In genomic region chr2:128277961-128278681, GRCh38 we compare ENCODE assay signal across 21 cellular contexts. TPM values are rescaled to one million over a fixed set of nuclear protein-coding genes. Genes with fewer than 3 reads are reported as not detected.
DNase-seq lines count a peak whose midpoint lies in the region; ATAC-seq and TF ChIP-seq lines count a peak whose summit lies in the region.
"Had no signal": no experiment of that assay in that cellular context is flagged by ENCODE, and none has a peak within 500 bp of the region (broad histone marks: within the 10 kb centered on the region; RNA-seq: fewer than 3 reads in every experiment).

No MANE protein-coding gene starts in this region.

- no peaks in the 10 kb centered on the region for H3K36me3 ChIP-seq in parathyroid adenoma (ENCODE audit: control insufficient read depth, insufficient read depth, low read length)

- H3K27me3 Mint-ChIP-seq in H9 (ENCODE audit: low read depth) (no peaks in the 10 kb centered on the region), WTC11 (ENCODE audit: low read depth) (no peaks in the 10 kb centered on the region)
- H3K27me3 Mint-ChIP-seq: stimulated activated naive CD8-positive, alpha-beta T cell treated with anti-CD3 and anti-CD28 coated beads, Interleukin-15, Interleukin-2, amounts not matched to agents 100 ng/mL and 50 ng/mL, for 24 hours had no signal

- no peak overlapping the region for H3K4me3 ChIP-seq in parathyroid adenoma (ENCODE audit: low read depth, low read length)
- H3K4me3 ChIP-seq: upper lobe of left lung had no signal

- H4K8ac ChIP-seq in H9 (replicated peaks; ENCODE audit: insufficient read length, low read depth, low read length) = no peak overlapping the region

- H3K9me3 ChIP-seq in H9 (ENCODE audit: control insufficient read depth, low read depth, low read length) (no peaks in the 10 kb centered on the region), parathyroid adenoma (ENCODE audit: control insufficient read depth, low read length) (no peaks in the 10 kb centered on the region)

- no peak overlapping the region for H2BK15ac ChIP-seq in H9 (ENCODE audit: low read depth, low read length)

- H3K27ac ChIP-seq in H9 (ENCODE audit: insufficient read length, low read depth, low read length) = no peak overlapping the region
- peak overlapping the region; percentile 81 for H3K27ac ChIP-seq in parathyroid adenoma
- H3K27ac ChIP-seq: upper lobe of left lung had no signal

- H3K4me2 ChIP-seq in H9 (ENCODE audit: insufficient read depth, insufficient read length, low read length) (no peak overlapping the region), parathyroid adenoma (ENCODE audit: low read length) (no peak overlapping the region)

- no peak overlapping the region for H2BK5ac ChIP-seq in H9 (ENCODE audit: insufficient read length, low read length)

- H3K79me1 ChIP-seq in H9 (ENCODE audit: insufficient read depth, low read depth, low read length, poor library complexity, severe bottlenecking) = peaks cover 5% of the 10 kb centered on the region

- H2AFZ ChIP-seq in H9 (ENCODE audit: low read length) = no peak overlapping the region
- peak overlapping the region; percentile 14 for H2AFZ ChIP-seq in parathyroid adenoma

- H3K9me3 Mint-ChIP-seq in H9 (peaks cover 0 to 7% of the 10 kb centered on the region in 2 experiments; a peak in 1 of 5 replicates), WTC11 (no peaks in the 10 kb centered on the region)

- H3K9ac ChIP-seq in H9 (ENCODE audit: extremely low read depth, insufficient read length, low read length) (no peak overlapping the region), parathyroid adenoma (no peak overlapping the region)

- no peak overlapping the region for H2AK5ac ChIP-seq in H9 (ENCODE audit: insufficient read length, low read length)

- H3K18ac ChIP-seq in H9 (ENCODE audit: insufficient read length, low read depth, low read length) = no peak overlapping the region

- no peaks in the 10 kb centered on the region for H4K20me1 ChIP-seq in H9 (ENCODE audit: control insufficient read depth, insufficient read depth, insufficient read length)

- no peak overlapping the region for H4K5ac ChIP-seq in H9 (ENCODE audit: insufficient read length, low read depth, low read length)

- no peak overlapping the region for H3K23ac ChIP-seq in H9 (ENCODE audit: insufficient read length, low read depth, low read length)

- no peaks in the 10 kb centered on the region for H3K4me1 ChIP-seq in H9 (ENCODE audit: insufficient read depth, low read length)
- peaks cover 48% of the 10 kb centered on the region for H3K4me1 ChIP-seq in parathyroid adenoma

- peak overlapping the region; percentile 20; the same call in 1 of the 2 replicates for H3K14ac ChIP-seq in H9 (ENCODE audit: insufficient read depth, low read length)

- no peak overlapping the region for H4K91ac ChIP-seq in H9 (ENCODE audit: insufficient read length, low read depth, low read length)

- H2BK120ac ChIP-seq in H9 (ENCODE audit: low read depth, low read length, poor library complexity, severe bottlenecking) = no peak overlapping the region

- H3K27ac Mint-ChIP-seq in H9 (peak overlapping the region in 2 of 3 experiments; percentile 44 to 75; a peak in 3 of 7 replicates), WTC11 (no peak overlapping the region; the same call in 1 of the 2 replicates)
- H3K27ac Mint-ChIP-seq: activated naive CD4-positive, alpha-beta T cell treated with anti-CD3 and anti-CD28 coated beads, Interleukin-2, amount 50 U/mL, for 72 hours; stimulated activated naive CD8-positive, alpha-beta T cell treated with anti-CD3 and anti-CD28 coated beads, Interleukin-15, Interleukin-2, amounts not matched to agents 100 ng/mL and 50 ng/mL, for 24 hours had no signal

- H3K79me2 ChIP-seq in H9 (ENCODE audit: insufficient read depth, low read length) (peaks cover 4% of the 10 kb centered on the region; the same call in 1 of the 2 replicates), parathyroid adenoma (peaks cover 2% of the 10 kb centered on the region)

- POLR2A ChIA-PET in WTC11 (lab: Charles Lee) = no interaction called here

- no peak overlapping the region for H2BK12ac ChIP-seq in H9 (ENCODE audit: insufficient read length, low read depth, low read length)

- H3K4me3 Mint-ChIP-seq in H9 (no peak overlapping the region), WTC11 (no peak overlapping the region)
- H3K4me3 Mint-ChIP-seq: brain; stimulated activated naive CD8-positive, alpha-beta T cell treated with anti-CD3 and anti-CD28 coated beads, Interleukin-15, Interleukin-2, amounts not matched to agents 100 ng/mL and 50 ng/mL, for 24 hours had no signal

- H2BK20ac ChIP-seq in H9 (ENCODE audit: low read depth, low read length, poor library complexity, severe bottlenecking) = no peak overlapping the region

- DNase-seq in H9 (peak; percentile 20), WTC11 (ENCODE audit: low spot score) (peak; percentile 6), left lobe of liver (ENCODE audit: low spot score) (peak; percentile 37), NCI-H748 (lab: John Stamatoyannopoulos, UW; ENCODE audit: unreplicated experiment) (no peak), GM13976 (ENCODE audit: low spot score) (no peak), COLO668 (lab: John Stamatoyannopoulos, UW; ENCODE audit: unreplicated experiment) (no peak)
- DNase-seq: activated CD4-positive, alpha-beta T cell treated with anti-CD3 and anti-CD28 coated beads, Interleukin-2, amount 50 U/mL, for 4 hours; cortex of kidney; EL; foreskin melanocyte; hypothalamus; NCI-H2081 treated with DMSO at 0.1 percent for 48 hours; NCI-H524 treated with DMSO at 0.1 percent for 48 hours; nucleus accumbens; stimulated activated CD4-positive, alpha-beta T cell treated with anti-CD3 and anti-CD28 coated beads, Interleukin-2, amount 100 ng/mL, for 24 hours had no signal

- H3K4me1 Mint-ChIP-seq in H9 (peaks cover 8 to 11% of the 10 kb centered on the region in 2 experiments; a peak in 3 of 4 replicates), WTC11 (peaks cover 11% of the 10 kb centered on the region)

- no CpG with 5 or more reads among the region's 14 CpGs for WGBS in H9 (ENCODE audit: extremely low coverage, insufficient read length, low lambda C conversion rate)

- in situ Hi-C loops in GM13976 (cut with MboI; ENCODE audit: low sequenced_read_pairs, unreplicated experiment) = no loop called here

- H3K27me3 ChIP-seq in H9 (ENCODE audit: insufficient read depth, low read length) (no peaks in the 10 kb centered on the region), parathyroid adenoma (ENCODE audit: control insufficient read depth, insufficient read depth, low read length) (no peaks in the 10 kb centered on the region)
- H3K27me3 ChIP-seq: upper lobe of left lung had no signal

- TF ChIP-seq CTCF in H9 (conservative IDR thresholded peaks at IDR 0.05) = no peak
- no peak for TF ChIP-seq CTCF in WTC11 (IDR thresholded peaks at IDR 0.05)
- no peak for TF ChIP-seq CTCF in parathyroid adenoma (IDR thresholded peaks at IDR 0.05)
- TF ChIP-seq CTCF in GM13976 (IDR thresholded peaks at IDR 0.05; ENCODE audit: borderline replicate concordance, control extremely low read depth, extremely low read depth, insufficient read depth, missing control alignments) = no peak

- ATAC-seq in WTC11 (no peak), left lobe of liver (no peak), HG02798 (IDR thresholded peaks at IDR 0.05; ENCODE audit: poor library complexity, unreplicated experiment) (no peak)
- ATAC-seq: activated naive CD4-positive, alpha-beta T cell treated with anti-CD3 and anti-CD28 coated beads, Interleukin-2, amount 50 U/mL, for 72 hours had no signal

- no peaks in the 10 kb centered on the region for H3K23me2 ChIP-seq in H9 (ENCODE audit: insufficient read length, low read depth, low read length, poor library complexity, severe bottlenecking)

- no peak overlapping the region for H3T11ph ChIP-seq in H9 (ENCODE audit: low read length)

- H3K56ac ChIP-seq in H9 (ENCODE audit: insufficient read length, low read depth, low read length) = no peak overlapping the region

- H3K36me3 Mint-ChIP-seq in H9 (ENCODE audit: insufficient read depth in 1 of 3, low read depth in 3 of 3) = peaks cover 18 to 40% (median 34%) of the 10 kb centered on the region in 3 experiments
- H3K36me3 Mint-ChIP-seq in WTC11 = peaks cover 20% of the 10 kb centered on the region

- H3K4ac ChIP-seq in H9 (ENCODE audit: low read depth, low read length) = no peak overlapping the region

- CTCF ChIA-PET in WTC11 (lab: Charles Lee) = no interaction called here

TF ChIP-seq in WTC11, 78 proteins besides CTCF, POLR2A, EP300 and RAD21 (continues in another document):
- TF ChIP-seq NR2C2 (CRISPR knock-in tag; IDR thresholded peaks at IDR 0.05) = no peak
- TF ChIP-seq PREB (CRISPR knock-in tag; IDR thresholded peaks at IDR 0.05; ENCODE audit: borderline replicate concordance) = no peak
- no peak for TF ChIP-seq ATF3 (CRISPR knock-in tag; conservative IDR thresholded peaks at IDR 0.05)
- no peak for TF ChIP-seq SP1 (CRISPR knock-in tag; conservative IDR thresholded peaks at IDR 0.05)
- TF ChIP-seq ZNF263 (CRISPR knock-in tag; IDR thresholded peaks at IDR 0.05; ENCODE audit: low read depth) = no peak
- TF ChIP-seq NFE2L1 (CRISPR knock-in tag; IDR thresholded peaks at IDR 0.05) = no peak
- TF ChIP-seq MYBL2 (CRISPR knock-in tag; IDR thresholded peaks at IDR 0.05) = no peak
- TF ChIP-seq USF2 (CRISPR knock-in tag; IDR thresholded peaks at IDR 0.05) = no peak
- TF ChIP-seq ZBTB21 (CRISPR knock-in tag; IDR thresholded peaks at IDR 0.05; ENCODE audit: borderline replicate concordance) = no peak
- no peak for TF ChIP-seq ETV6 (CRISPR knock-in tag; IDR thresholded peaks at IDR 0.05)
- TF ChIP-seq TCF7 (CRISPR knock-in tag; IDR thresholded peaks at IDR 0.05; ENCODE audit: low read depth) = no peak

RNA-seq across cellular contexts. Expression of gene HS6ST1, which starts 40.5 kb away (rescaled TPM):
- total RNA-seq in H9 (2021) (58.9 and 60.2 TPM in 2 replicates), WTC11 (2021) (50.3 to 55.5 TPM (median 55.1 TPM) in 3 replicates), left lobe of liver (21.8 TPM)

Comparison
In these comparisons a context has a peak if more than half of its experiments do, and no peak if none do; other contexts are left out.
1. DNase-seq: peak in H9 (single experiment), WTC11 (single experiment) and left lobe of liver (single experiment); none in NCI-H748 (single experiment), GM13976 (single experiment) and COLO668 (single experiment).